ENCODE assay signal across 1 cellular context in the genomic region with DNA sequence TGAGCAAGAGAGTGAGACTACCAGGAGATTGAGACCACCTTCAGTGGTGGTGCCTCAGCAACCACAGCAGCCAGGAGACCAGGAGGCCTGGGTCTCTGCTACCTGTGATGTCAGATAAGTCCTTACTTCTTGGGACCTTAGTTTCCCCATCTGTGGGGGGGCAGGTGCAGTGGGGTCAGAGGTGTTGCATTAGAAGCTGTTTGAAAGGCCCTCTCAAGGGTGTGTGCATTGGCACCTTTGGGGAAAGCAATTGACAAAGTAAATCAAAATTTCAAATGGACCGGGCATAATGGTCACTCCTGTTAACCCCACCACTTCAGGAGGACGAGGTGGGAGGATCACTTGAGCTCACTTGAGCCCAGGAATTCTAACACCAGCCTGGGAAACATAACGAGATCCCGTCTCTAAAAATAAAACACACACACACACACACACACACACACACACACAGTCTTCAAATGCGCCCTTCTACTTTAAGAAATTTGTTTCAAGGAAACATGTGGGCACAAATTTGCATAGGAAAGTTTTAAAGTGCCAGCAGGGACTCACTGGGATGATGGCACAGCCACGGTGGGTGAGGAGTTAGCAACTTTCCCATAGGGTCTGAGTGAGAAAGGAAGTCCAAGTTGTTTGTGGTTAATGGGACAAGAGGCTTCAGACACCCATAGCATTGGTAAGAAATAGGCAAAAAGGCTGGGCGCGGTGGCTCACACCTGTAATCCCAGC.
TF ChIP-seq lines count a peak whose summit lies in the region.

No MANE protein-coding gene starts in this region.

TF ChIP-seq in SK-N-SH, 30 proteins besides CTCF, POLR2A, EP300 and RAD21:
- TF ChIP-seq, protein P1, sequence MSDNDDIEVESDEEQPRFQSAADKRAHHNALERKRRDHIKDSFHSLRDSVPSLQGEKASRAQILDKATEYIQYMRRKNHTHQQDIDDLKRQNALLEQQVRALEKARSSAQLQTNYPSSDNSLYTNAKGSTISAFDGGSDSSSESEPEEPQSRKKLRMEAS (IDR thresholded peaks at IDR 0.05; ENCODE audit: low read depth) = no peak
- TF ChIP-seq CHD2 (IDR thresholded peaks at IDR 0.05; ENCODE audit: low read length, partially characterized antibody) = no peak
- no peak for TF ChIP-seq EZH2phosphoT487 (IDR thresholded peaks at IDR 0.05; ENCODE audit: borderline replicate concordance, low read depth)
- TF ChIP-seq GABPA (IDR thresholded peaks at IDR 0.05; ENCODE audit: low read depth) = no peak
- no peak for TF ChIP-seq ELF1 (IDR thresholded peaks at IDR 0.05)
- TF ChIP-seq, protein P2, sequence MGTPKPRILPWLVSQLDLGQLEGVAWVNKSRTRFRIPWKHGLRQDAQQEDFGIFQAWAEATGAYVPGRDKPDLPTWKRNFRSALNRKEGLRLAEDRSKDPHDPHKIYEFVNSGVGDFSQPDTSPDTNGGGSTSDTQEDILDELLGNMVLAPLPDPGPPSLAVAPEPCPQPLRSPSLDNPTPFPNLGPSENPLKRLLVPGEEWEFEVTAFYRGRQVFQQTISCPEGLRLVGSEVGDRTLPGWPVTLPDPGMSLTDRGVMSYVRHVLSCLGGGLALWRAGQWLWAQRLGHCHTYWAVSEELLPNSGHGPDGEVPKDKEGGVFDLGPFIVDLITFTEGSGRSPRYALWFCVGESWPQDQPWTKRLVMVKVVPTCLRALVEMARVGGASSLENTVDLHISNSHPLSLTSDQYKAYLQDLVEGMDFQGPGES (IDR thresholded peaks at IDR 0.05; ENCODE audit: low read depth, low read length) = no peak
- TF ChIP-seq RCOR1 (IDR thresholded peaks at IDR 0.05; ENCODE audit: low read length) = no peak
- TF ChIP-seq TEAD4 (IDR thresholded peaks at IDR 0.05; ENCODE audit: borderline replicate concordance, insufficient read depth) = no peak
